ENCODE assay signal across 28 cellular contexts in the genomic region with DNA sequence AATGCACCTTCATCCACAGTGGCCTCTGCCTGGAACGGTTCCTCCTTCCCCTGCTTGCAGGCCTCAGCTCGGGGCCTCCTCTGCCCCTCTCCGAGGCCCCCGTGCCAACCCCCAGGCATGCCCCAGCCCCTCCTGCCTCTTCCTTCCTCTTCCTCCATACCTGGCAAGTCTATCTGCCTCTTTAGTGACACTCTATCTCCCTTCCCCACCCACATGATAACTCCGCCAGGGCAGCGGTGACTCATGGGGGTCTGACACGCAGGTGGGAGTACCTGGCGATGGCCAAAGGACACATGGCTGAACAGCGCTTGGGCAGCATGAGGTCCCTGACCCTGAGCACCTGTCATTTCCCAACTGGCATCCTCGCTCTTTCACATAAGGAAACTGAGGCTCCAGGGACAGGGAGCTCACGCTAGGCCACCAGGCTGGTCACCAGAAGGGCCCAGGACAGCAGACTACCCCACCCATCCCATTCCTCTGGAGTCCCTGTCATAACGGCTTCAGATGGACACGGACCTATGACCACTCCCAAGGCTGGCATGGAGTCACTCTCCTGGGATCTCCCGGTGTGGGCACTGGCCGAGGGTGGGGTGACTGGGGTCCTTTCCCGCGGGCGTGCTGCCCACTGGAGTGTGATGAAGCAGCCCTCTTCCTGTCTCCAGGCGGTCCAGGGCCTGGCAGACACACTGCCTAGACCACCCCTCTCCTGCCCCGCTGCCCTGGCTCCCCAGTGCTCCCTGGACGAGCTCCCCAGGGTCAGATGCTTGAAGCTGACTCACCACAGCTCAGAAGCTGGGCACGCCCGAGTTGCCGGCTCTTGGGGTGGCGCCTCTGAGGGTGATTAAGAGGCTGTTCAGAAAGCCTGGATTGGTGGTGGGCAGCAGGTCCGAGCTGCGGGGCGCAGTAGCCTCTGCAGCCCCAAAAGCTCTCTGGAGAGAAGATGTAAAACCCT.
DNase-seq lines count a peak whose midpoint lies in the region; ATAC-seq and FAIRE-seq lines count a peak whose summit lies in the region.
"Had no signal": no experiment of that assay in that cellular context is flagged by ENCODE, and none has a peak within 500 bp of the region (broad histone marks: within the 10 kb centered on the region; RNA-seq: fewer than 3 reads in every experiment).

No MANE protein-coding gene starts in this region.

- WGBS in neuronal stem cell (ENCODE audit: extremely low coverage in 2 of 2, insufficient read length in 2 of 2, insufficient replicate concordance in 1 of 2), 2 donors: no CpG with 5 or more reads among the region's 28 CpGs
- 54 to 71% (median 56%) methylated on average over 28 of the region's 28 CpGs for WGBS in small intestine, 3 donors

- H3K36me3 ChIP-seq in BLaER1 treated with 17β-estradiol and CSF1 and Interleukin-3, amounts not matched to agents 10 nM and 100 nM: no peaks in the 10 kb centered on the region
- H3K36me3 ChIP-seq in neuronal stem cell (replicated peaks in 1 of 2; ENCODE audit: control insufficient read depth in 2 of 2, insufficient read depth in 2 of 2, low read length in 2 of 2) (peaks cover 0 to 6% of the 10 kb centered on the region in 2 donors), small intestine (ENCODE audit: control insufficient read depth in 2 of 2, insufficient read depth in 2 of 2, low read length in 2 of 2) (no peaks in the 10 kb centered on the region)
- H3K36me3 ChIP-seq: HAP-1, lower lobe of right lung, SJSA1, thyroid gland had no signal

- no peaks in the 10 kb centered on the region for H3K79me1 ChIP-seq in neuronal stem cell (ENCODE audit: low read depth, low read length)

- peak overlapping the region; percentile 55 for H3K4ac ChIP-seq in neuronal stem cell (ENCODE audit: low read length)

- peaks cover 4 to 32% (median 26%) of the 10 kb centered on the region in 10 experiments; a peak in 19 of 20 replicates for H3K4me1 ChIP-seq in BLaER1 treated with 17β-estradiol and CSF1 and Interleukin-3, amounts not matched to agents 10 nM and 100 nM
- peaks cover 0 to 11% of the 10 kb centered on the region in 2 donors for H3K4me1 ChIP-seq in neuronal stem cell (ENCODE audit: control insufficient read depth in 2 of 2, insufficient read depth in 1 of 2, low read depth in 1 of 2, low read length in 2 of 2)
- no peaks in the 10 kb centered on the region for H3K4me1 ChIP-seq in small intestine (ENCODE audit: control insufficient read depth in 2 of 2, insufficient read depth in 1 of 2, low read depth in 1 of 2, low read length in 1 of 2)
- H3K4me1 ChIP-seq: HAP-1, lower lobe of right lung, parathyroid adenoma, SJSA1, thyroid gland had no signal

- no peak overlapping the region for H3K27ac ChIP-seq in BLaER1 treated with 17β-estradiol and CSF1 and Interleukin-3, amounts not matched to agents 10 nM and 100 nM
- H3K27ac ChIP-seq in neuronal stem cell (replicated peaks; ENCODE audit: low read length) (no peak overlapping the region), small intestine (ENCODE audit: low read depth in 1 of 2, low read length in 1 of 2) (no peak overlapping the region)
- H3K27ac ChIP-seq: lower lobe of right lung, parathyroid adenoma, SJSA1, thyroid gland had no signal

- no peak overlapping the region for H2AFZ ChIP-seq in neuronal stem cell (ENCODE audit: low read length)
- H2AFZ ChIP-seq: parathyroid adenoma had no signal

- H3K18ac ChIP-seq in neuronal stem cell (ENCODE audit: low read length): peak overlapping the region; percentile 1

- peak overlapping the region; percentile 29 for H4K8ac ChIP-seq in neuronal stem cell (ENCODE audit: low read depth, low read length)

- no peaks in the 10 kb centered on the region for H3K4me1 Mint-ChIP-seq in activated naive CD8-positive, alpha-beta T cell treated with anti-CD3 and anti-CD28 coated beads, Interleukin-2, amount 50 U/mL, for 24 hours
- H3K4me1 Mint-ChIP-seq: activated CD4-positive, alpha-beta T cell treated with anti-CD3 and anti-CD28 coated beads, Interleukin-2, amount 10 ng/mL, durations not matched to agents 24 days and 14 days; activated CD8-positive, alpha-beta memory T cell treated with anti-CD3 and anti-CD28 coated beads, Interleukin-2, amount 10 ng/mL, durations not matched to agents 7 days and 5 days had no signal

- no peak overlapping the region for H4K91ac ChIP-seq in neuronal stem cell (ENCODE audit: low read depth, low read length, poor library complexity)

- H3K4me3 Mint-ChIP-seq in activated naive CD8-positive, alpha-beta T cell treated with anti-CD3 and anti-CD28 coated beads, Interleukin-2, amount 50 U/mL, for 24 hours: no peak overlapping the region
- H3K4me3 Mint-ChIP-seq: activated CD4-positive, alpha-beta T cell treated with anti-CD3 and anti-CD28 coated beads, Interleukin-2, amount 10 ng/mL, durations not matched to agents 24 days and 14 days; activated CD8-positive, alpha-beta memory T cell treated with anti-CD3 and anti-CD28 coated beads, Interleukin-2, amount 10 ng/mL, durations not matched to agents 7 days and 5 days; activated T-helper 1 cell treated with anti-CD3 and anti-CD28 coated beads, Interleukin-12 subunit alpha, Interleukin-12 subunit beta, Interleukin-2, Interleukin-4 antibody, amounts not matched to agents 30 ng/mL and 10 ng/mL and 1 ng/mL, durations not matched to agents 14 hours and 24 hours and 36 hours; nephron progenitor cell; stimulated activated naive CD8-positive, alpha-beta T cell treated with anti-CD3 and anti-CD28 coated beads, Interleukin-15, Interleukin-2, amounts not matched to agents 100 ng/mL and 50 ng/mL, for 24 hours; T-helper 1 cell treated with Interleukin-12 subunit alpha and Interleukin-12 subunit beta and Interleukin-4 antibody, amounts not matched to agents 30 μg/mL and 1 μg/mL, for 36 hours had no signal

- H2BK5ac ChIP-seq in neuronal stem cell (ENCODE audit: low read length): no peak overlapping the region

- H3K27ac Mint-ChIP-seq in activated naive CD8-positive, alpha-beta T cell treated with anti-CD3 and anti-CD28 coated beads, Interleukin-2, amount 50 U/mL, for 24 hours: no peak overlapping the region
- H3K27ac Mint-ChIP-seq: activated CD4-positive, alpha-beta T cell treated with anti-CD3 and anti-CD28 coated beads, Interleukin-2, amount 10 ng/mL, durations not matched to agents 24 days and 14 days; activated CD8-positive, alpha-beta memory T cell treated with anti-CD3 and anti-CD28 coated beads, Interleukin-2, amount 10 ng/mL, durations not matched to agents 7 days and 5 days; activated T-helper 1 cell treated with anti-CD3 and anti-CD28 coated beads, Interleukin-12 subunit alpha, Interleukin-12 subunit beta, Interleukin-2, Interleukin-4 antibody, amounts not matched to agents 30 ng/mL and 10 ng/mL and 1 ng/mL, durations not matched to agents 14 hours and 24 hours and 36 hours; nephron progenitor cell; stimulated activated naive CD8-positive, alpha-beta T cell treated with anti-CD3 and anti-CD28 coated beads, Interleukin-15, Interleukin-2, amounts not matched to agents 100 ng/mL and 50 ng/mL, for 24 hours; T-helper 1 cell treated with Interleukin-12 subunit alpha and Interleukin-12 subunit beta and Interleukin-4 antibody, amounts not matched to agents 30 μg/mL and 1 μg/mL, for 36 hours had no signal

- no peak overlapping the region for H2BK12ac ChIP-seq in neuronal stem cell (ENCODE audit: low read length)

- H2BK15ac ChIP-seq in neuronal stem cell (ENCODE audit: low read length): peak overlapping the region; percentile 49

- FAIRE-seq in small intestine (lab: Jason Lieb, UNC): no peak
- FAIRE-seq: keratinocyte had no signal

- peaks cover 0 to 35% (median 28%) of the 10 kb centered on the region in 11 experiments; a peak in 19 of 22 replicates for H3K27me3 ChIP-seq in BLaER1 treated with 17β-estradiol and CSF1 and Interleukin-3, amounts not matched to agents 10 nM and 100 nM
- H3K27me3 ChIP-seq in neuronal stem cell (ENCODE audit: control insufficient read depth in 3 of 3, insufficient read depth in 3 of 3, low read depth in 1 of 3, low read length in 3 of 3) (peaks cover 0 to 64% (median 3%) of the 10 kb centered on the region in 3 experiments), small intestine (ENCODE audit: control insufficient read depth in 2 of 2, insufficient read depth in 2 of 2, low read length in 2 of 2) (no peaks in the 10 kb centered on the region)
- H3K27me3 ChIP-seq: thyroid gland had no signal

- DNase-seq in HCEC 1CT (peak; percentile 23), RKO (ENCODE audit: low spot score) (peak; percentile 21), neuronal stem cell (ENCODE audit: low spot score) (no peak), NCI-H1417 (lab: John Stamatoyannopoulos, UW) (no peak), small intestine (no peak)
- DNase-seq in activated naive CD8-positive, alpha-beta T cell treated with anti-CD3 and anti-CD28 coated beads, Interleukin-2, amount 50 U/mL, for 24 hours: no peak
- DNase-seq: activated CD4-positive, alpha-beta T cell treated with anti-CD3 and anti-CD28 coated beads, Interleukin-2, amount 10 ng/mL, durations not matched to agents 24 days and 14 days; activated CD8-positive, alpha-beta memory T cell treated with anti-CD3 and anti-CD28 coated beads, Interleukin-2, amount 10 ng/mL, durations not matched to agents 7 days and 5 days; activated naive CD4-positive, alpha-beta T cell treated with anti-CD3 and anti-CD28 coated beads, Interleukin-2, amount 50 U/mL, for 16 hours; AML-193; anterior cingulate cortex; cortex of kidney; lower lobe of right lung; mucosa of descending colon; NCI-H1436; NCI-H510A treated with DMSO at 0.1 percent for 48 hours; nephron progenitor cell; stimulated activated CD4-positive, alpha-beta T cell treated with anti-CD3 and anti-CD28 coated beads, Interleukin-15, amount 100 ng/mL, for 24 hours; thyroid gland had no signal

- H3K4me2 ChIP-seq in BLaER1 treated with 17β-estradiol and CSF1 and Interleukin-3, amounts not matched to agents 10 nM and 100 nM: peak overlapping the region in 9 of 11 experiments; percentile 31 to 58 (median 40); a peak in 18 of 22 replicates
- no peak overlapping the region for H3K4me2 ChIP-seq in neuronal stem cell (ENCODE audit: insufficient read depth, low read length, poor library complexity, severe bottlenecking)

- H3K4me3 ChIP-seq in BLaER1 treated with 17β-estradiol and CSF1 and Interleukin-3, amounts not matched to agents 10 nM and 100 nM: no peak overlapping the region
- peak overlapping the region in 1 of 2 donors; percentile 31 for H3K4me3 ChIP-seq in neuronal stem cell (ENCODE audit: low read length in 2 of 2)
- no peak overlapping the region for H3K4me3 ChIP-seq in small intestine (ENCODE audit: low read depth in 1 of 2, low read length in 2 of 2)
- H3K4me3 ChIP-seq: HAP-1, lower lobe of right lung, mucosa of descending colon, SJSA1, thyroid gland had no signal

- H3K27me3 Mint-ChIP-seq in activated naive CD8-positive, alpha-beta T cell treated with anti-CD3 and anti-CD28 coated beads, Interleukin-2, amount 50 U/mL, for 24 hours: peaks cover under 1% of the 10 kb centered on the region
- H3K27me3 Mint-ChIP-seq: activated CD4-positive, alpha-beta T cell treated with anti-CD3 and anti-CD28 coated beads, Interleukin-2, amount 10 ng/mL, durations not matched to agents 24 days and 14 days; activated CD8-positive, alpha-beta memory T cell treated with anti-CD3 and anti-CD28 coated beads, Interleukin-2, amount 10 ng/mL, durations not matched to agents 7 days and 5 days; stimulated activated naive CD8-positive, alpha-beta T cell treated with anti-CD3 and anti-CD28 coated beads, Interleukin-15, Interleukin-2, amounts not matched to agents 100 ng/mL and 50 ng/mL, for 24 hours had no signal

- H3K23ac ChIP-seq in neuronal stem cell (ENCODE audit: low read depth, low read length, poor library complexity): peak overlapping the region; percentile 96

- H3K9me3 ChIP-seq in BLaER1 treated with 17β-estradiol and CSF1 and Interleukin-3, amounts not matched to agents 10 nM and 100 nM (replicated peaks in 1 of 11): no peaks in the 10 kb centered on the region
- H3K9me3 ChIP-seq in neuronal stem cell (replicated peaks in 1 of 2; ENCODE audit: control insufficient read depth in 2 of 2, insufficient read depth in 1 of 2, low read depth in 1 of 2, low read length in 2 of 2) (peaks cover 0 to 9% of the 10 kb centered on the region in 2 donors), small intestine (ENCODE audit: control insufficient read depth, low read depth) (no peaks in the 10 kb centered on the region)
- H3K9me3 ChIP-seq: HAP-1, lower lobe of right lung, mucosa of descending colon, thyroid gland had no signal

- H2AK5ac ChIP-seq in neuronal stem cell (ENCODE audit: low read depth, low read length): peak overlapping the region; percentile 70

- no peaks in the 10 kb centered on the region for H3K36me3 Mint-ChIP-seq in activated naive CD8-positive, alpha-beta T cell treated with anti-CD3 and anti-CD28 coated beads, Interleukin-2, amount 50 U/mL, for 24 hours (ENCODE audit: low read depth)
- H3K36me3 Mint-ChIP-seq: activated CD8-positive, alpha-beta memory T cell treated with anti-CD3 and anti-CD28 coated beads, Interleukin-2, amount 10 ng/mL, durations not matched to agents 7 days and 5 days had no signal

- ATAC-seq in activated naive CD8-positive, alpha-beta T cell treated with anti-CD3 and anti-CD28 coated beads, Interleukin-2, amount 50 U/mL, for 24 hours: no peak
- ATAC-seq: activated CD8-positive, alpha-beta memory T cell treated with anti-CD3 and anti-CD28 coated beads, Interleukin-2, amount 10 ng/mL, durations not matched to agents 7 days and 5 days; lower lobe of right lung; mucosa of descending colon; sciatic nerve had no signal

- H3K9me3 Mint-ChIP-seq in activated naive CD8-positive, alpha-beta T cell treated with anti-CD3 and anti-CD28 coated beads, Interleukin-2, amount 50 U/mL, for 24 hours: no peaks in the 10 kb centered on the region
- H3K9me3 Mint-ChIP-seq: activated CD4-positive, alpha-beta T cell treated with anti-CD3 and anti-CD28 coated beads, Interleukin-2, amount 10 ng/mL, durations not matched to agents 24 days and 14 days; activated T-helper 1 cell treated with anti-CD3 and anti-CD28 coated beads, Interleukin-12 subunit alpha, Interleukin-12 subunit beta, Interleukin-2, Interleukin-4 antibody, amounts not matched to agents 30 ng/mL and 10 ng/mL and 1 ng/mL, durations not matched to agents 14 hours and 24 hours and 36 hours; nephron progenitor cell; stimulated activated naive CD8-positive, alpha-beta T cell treated with anti-CD3 and anti-CD28 coated beads, Interleukin-15, Interleukin-2, amounts not matched to agents 100 ng/mL and 50 ng/mL, for 24 hours; T-helper 1 cell treated with Interleukin-12 subunit alpha and Interleukin-12 subunit beta and Interleukin-4 antibody, amounts not matched to agents 30 μg/mL and 1 μg/mL, for 36 hours had no signal

- H2BK120ac ChIP-seq in neuronal stem cell (ENCODE audit: low read depth, low read length): no peak overlapping the region

- H4K20me1 ChIP-seq in BLaER1 treated with 17β-estradiol and CSF1 and Interleukin-3, amounts not matched to agents 10 nM and 100 nM: peaks cover 0 to 29% (median 0%) of the 10 kb centered on the region in 11 experiments; a peak in 3 of 22 replicates

- no peak overlapping the region; a peak in 1 of 22 replicates for H3K9ac ChIP-seq in BLaER1 treated with 17β-estradiol and CSF1 and Interleukin-3, amounts not matched to agents 10 nM and 100 nM
- H3K9ac ChIP-seq in neuronal stem cell (ENCODE audit: low read depth, low read length, poor library complexity): no peak overlapping the region
- H3K9ac ChIP-seq: parathyroid adenoma had no signal

- H3K14ac ChIP-seq in neuronal stem cell (ENCODE audit: low read length): peak overlapping the region; percentile 63

Comparison
In these comparisons a context has a peak if more than half of its experiments do, and no peak if none do; other contexts are left out.
1. DNase-seq: peak in HCEC 1CT (single experiment) and RKO (single experiment); none in neuronal stem cell (single experiment), activated naive CD8-positive, alpha-beta T cell treated with anti-CD3 and anti-CD28 coated beads, Interleukin-2, amount 50 U/mL, for 24 hours (single experiment), NCI-H1417 (0 of 3) and small intestine (single experiment).